In the genomic region with DNA sequence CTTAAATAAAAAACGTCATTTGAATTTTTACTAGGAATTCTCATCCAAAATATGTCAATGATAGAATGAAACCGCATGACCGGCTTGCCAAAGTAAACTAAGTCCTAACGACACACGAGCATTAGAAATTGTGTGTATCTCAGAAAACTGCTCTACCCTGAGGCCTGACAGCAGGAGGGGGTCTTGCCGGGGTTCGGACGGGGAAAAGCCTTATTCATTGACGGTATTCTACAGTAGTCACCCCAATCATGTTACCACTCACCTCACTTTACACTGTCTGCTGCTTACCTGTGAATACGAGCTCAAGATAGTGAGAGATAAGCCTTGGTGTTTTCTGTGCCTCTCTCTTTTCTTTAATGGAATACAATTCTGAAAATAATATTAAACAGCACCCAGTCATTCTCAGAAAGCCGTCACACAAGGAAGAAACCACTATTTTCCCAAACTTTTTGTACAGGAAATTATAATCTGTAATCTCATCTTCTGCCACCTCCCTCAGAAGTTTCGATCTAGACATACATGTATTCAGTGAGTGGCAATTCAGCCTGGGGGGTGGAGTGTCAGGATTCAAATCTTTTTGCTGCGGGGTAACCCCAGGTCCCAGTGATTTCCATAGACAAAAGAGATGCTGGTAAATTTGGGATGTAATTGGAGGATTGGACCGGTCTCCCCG, we compare ENCODE assay signal across 8 cellular contexts. TPM values are rescaled to one million over a fixed set of nuclear protein-coding genes. Genes with fewer than 3 reads are reported as not detected.
A peak's percentile ranks its signal among the peaks of the same experiment; 100 is the strongest.
DNase-seq lines count a peak whose midpoint lies in the region; ATAC-seq and TF ChIP-seq lines count a peak whose summit lies in the region.

No MANE protein-coding gene starts in this region.

- no peaks in the 10 kb centered on the region for H3K9me3 Mint-ChIP-seq in activated CD8-positive, alpha-beta memory T cell treated with anti-CD3 and anti-CD28 coated beads, Interleukin-2, amount 10 ng/mL, durations not matched to agents 7 days and 5 days (ENCODE audit: low read depth)
- no peaks in the 10 kb centered on the region for H3K9me3 Mint-ChIP-seq in stimulated activated naive CD8-positive, alpha-beta T cell treated with anti-CD3 and anti-CD28 coated beads, Interleukin-15, amount 100 ng/mL, for 72 hours

- DNase-seq in activated CD8-positive, alpha-beta memory T cell treated with anti-CD3 and anti-CD28 coated beads, Interleukin-2, amount 10 ng/mL, durations not matched to agents 7 days and 5 days = peak; percentile 37
- no peak for DNase-seq in activated CD8-positive, alpha-beta memory T cell treated with anti-CD3 and anti-CD28 coated beads for 24 hours
- no peak for DNase-seq in fibroblast of villous mesenchyme (ENCODE audit: low read depth)
- no peak for DNase-seq in stimulated activated naive CD8-positive, alpha-beta T cell treated with anti-CD3 and anti-CD28 coated beads, Interleukin-15, amount 100 ng/mL, for 72 hours
- DNase-seq in NOMO-1 (lab: John Stamatoyannopoulos, UW; ENCODE audit: unreplicated experiment in 2 of 2) = no peak
- DNase-seq in hippocampal formation (lab: John Stamatoyannopoulos, UW) = no peak

- H3K27ac Mint-ChIP-seq in activated CD8-positive, alpha-beta memory T cell treated with anti-CD3 and anti-CD28 coated beads, Interleukin-2, amount 10 ng/mL, durations not matched to agents 7 days and 5 days = peak overlapping the region; percentile 60
- peak overlapping the region; percentile 81 to 94 for H3K27ac Mint-ChIP-seq in stimulated activated naive CD8-positive, alpha-beta T cell treated with anti-CD3 and anti-CD28 coated beads, Interleukin-15, amount 100 ng/mL, for 72 hours

- H4K20me1 ChIP-seq in OCI-LY3 (ENCODE audit: insufficient read depth, low read length) = no peaks in the 10 kb centered on the region

- H3K4me3 ChIP-seq in OCI-LY3 (ENCODE audit: low read length) (peak overlapping the region; percentile 81), fibroblast of villous mesenchyme (ENCODE audit: low read depth, low read length) (peak overlapping the region; percentile 87)

- CTCF ChIA-PET in activated CD8-positive, alpha-beta memory T cell treated with anti-CD3 and anti-CD28 coated beads, Interleukin-2, amount 10 ng/mL, durations not matched to agents 7 days and 5 days (lab: Charles Lee) = interaction anchor here (1.2 to 6.7 kb wide), 3 partner anchors 14 to 585 kb away, joined by 4 to 63 read pairs (median 23); a partner anchor contains a TSS

- no peaks in the 10 kb centered on the region for H3K36me3 Mint-ChIP-seq in activated CD8-positive, alpha-beta memory T cell treated with anti-CD3 and anti-CD28 coated beads, Interleukin-2, amount 10 ng/mL, durations not matched to agents 7 days and 5 days

- H3K27me3 Mint-ChIP-seq in activated CD8-positive, alpha-beta memory T cell treated with anti-CD3 and anti-CD28 coated beads, Interleukin-2, amount 10 ng/mL, durations not matched to agents 7 days and 5 days = peaks cover 53% of the 10 kb centered on the region
- H3K27me3 Mint-ChIP-seq in stimulated activated naive CD8-positive, alpha-beta T cell treated with anti-CD3 and anti-CD28 coated beads, Interleukin-15, amount 100 ng/mL, for 72 hours = peaks cover 39% of the 10 kb centered on the region

- H2AFZ ChIP-seq in OCI-LY3 (ENCODE audit: low read depth, low read length) = peak overlapping the region; percentile 66

- H3K9ac ChIP-seq in OCI-LY3 (ENCODE audit: low read length) = peak overlapping the region; percentile 56

- no peak overlapping the region for H3K27ac ChIP-seq in OCI-LY3 (ENCODE audit: low read length)

- H3K79me2 ChIP-seq in OCI-LY3 (ENCODE audit: low read length) = no peaks in the 10 kb centered on the region

- H3K4me1 ChIP-seq in OCI-LY3 (ENCODE audit: low read length) = peaks cover 28% of the 10 kb centered on the region

- H3K4me3 Mint-ChIP-seq in activated CD8-positive, alpha-beta memory T cell treated with anti-CD3 and anti-CD28 coated beads, Interleukin-2, amount 10 ng/mL, durations not matched to agents 7 days and 5 days = peak overlapping the region; percentile 72
- H3K4me3 Mint-ChIP-seq in stimulated activated naive CD8-positive, alpha-beta T cell treated with anti-CD3 and anti-CD28 coated beads, Interleukin-15, amount 100 ng/mL, for 72 hours = peak overlapping the region; percentile 88 to 93

- H3K36me3 ChIP-seq in OCI-LY3 (replicated peaks; ENCODE audit: low read depth, low read length) = no peaks in the 10 kb centered on the region

- peak overlapping the region; percentile 63 for H3K4me2 ChIP-seq in OCI-LY3 (ENCODE audit: low read length)

- no peak for TF ChIP-seq CTCF in OCI-LY3 (IDR thresholded peaks at IDR 0.05; ENCODE audit: low read depth, low read length)
- TF ChIP-seq CTCF in fibroblast of villous mesenchyme (IDR thresholded peaks at IDR 0.05; ENCODE audit: insufficient read depth, low read depth, low read length) = no peak

- peaks cover 62% of the 10 kb centered on the region for H3K4me1 Mint-ChIP-seq in activated CD8-positive, alpha-beta memory T cell treated with anti-CD3 and anti-CD28 coated beads, Interleukin-2, amount 10 ng/mL, durations not matched to agents 7 days and 5 days
- peaks cover 86% of the 10 kb centered on the region for H3K4me1 Mint-ChIP-seq in stimulated activated naive CD8-positive, alpha-beta T cell treated with anti-CD3 and anti-CD28 coated beads, Interleukin-15, amount 100 ng/mL, for 72 hours

- H3K9me3 ChIP-seq in OCI-LY3 (ENCODE audit: insufficient read depth, low read length) = no peaks in the 10 kb centered on the region

- no peaks in the 10 kb centered on the region for H3K27me3 ChIP-seq in OCI-LY3 (ENCODE audit: low read depth, low read length)

- peak; percentile 34 for ATAC-seq in activated CD8-positive, alpha-beta memory T cell treated with anti-CD3 and anti-CD28 coated beads, Interleukin-2, amount 10 ng/mL, durations not matched to agents 7 days and 5 days
- peak; percentile 50 for ATAC-seq in stimulated activated naive CD8-positive, alpha-beta T cell treated with anti-CD3 and anti-CD28 coated beads, Interleukin-15, amount 100 ng/mL, for 72 hours
- ATAC-seq in esophagus mucosa = no peak

RNA-seq across cellular contexts. Expression of a gene that starts 0.5 kb away (rescaled TPM):
- total RNA-seq in activated CD8-positive, alpha-beta memory T cell treated with anti-CD3 and anti-CD28 coated beads, Interleukin-2, amount 10 ng/mL, durations not matched to agents 7 days and 5 days = 10 to 100 TPM in 1 of 2 experiments, 1 to 10 TPM in 1; 1.6 to 10.0 TPM
- total RNA-seq in fibroblast of villous mesenchyme = 22.0 and 37.0 TPM in 2 replicates
- total RNA-seq in esophagus mucosa = 23.4 TPM

RNA-seq across cellular contexts. Expression of a gene that starts 13.2 kb away (rescaled TPM):
- 10 to 100 TPM; 42.8 to 58.7 TPM for total RNA-seq in activated CD8-positive, alpha-beta memory T cell treated with anti-CD3 and anti-CD28 coated beads, Interleukin-2, amount 10 ng/mL, durations not matched to agents 7 days and 5 days
- total RNA-seq in fibroblast of villous mesenchyme (56.6 and 65.1 TPM in 2 replicates), esophagus mucosa (21.6 TPM)

RNA-seq across cellular contexts. Expression of a gene that starts 52.0 kb away (rescaled TPM):
- 10 to 100 TPM; 15.3 to 15.9 TPM for total RNA-seq in activated CD8-positive, alpha-beta memory T cell treated with anti-CD3 and anti-CD28 coated beads, Interleukin-2, amount 10 ng/mL, durations not matched to agents 7 days and 5 days
- total RNA-seq in fibroblast of villous mesenchyme (11.7 and 23.2 TPM in 2 replicates), esophagus mucosa (7.9 TPM)
